In the genomic region with DNA sequence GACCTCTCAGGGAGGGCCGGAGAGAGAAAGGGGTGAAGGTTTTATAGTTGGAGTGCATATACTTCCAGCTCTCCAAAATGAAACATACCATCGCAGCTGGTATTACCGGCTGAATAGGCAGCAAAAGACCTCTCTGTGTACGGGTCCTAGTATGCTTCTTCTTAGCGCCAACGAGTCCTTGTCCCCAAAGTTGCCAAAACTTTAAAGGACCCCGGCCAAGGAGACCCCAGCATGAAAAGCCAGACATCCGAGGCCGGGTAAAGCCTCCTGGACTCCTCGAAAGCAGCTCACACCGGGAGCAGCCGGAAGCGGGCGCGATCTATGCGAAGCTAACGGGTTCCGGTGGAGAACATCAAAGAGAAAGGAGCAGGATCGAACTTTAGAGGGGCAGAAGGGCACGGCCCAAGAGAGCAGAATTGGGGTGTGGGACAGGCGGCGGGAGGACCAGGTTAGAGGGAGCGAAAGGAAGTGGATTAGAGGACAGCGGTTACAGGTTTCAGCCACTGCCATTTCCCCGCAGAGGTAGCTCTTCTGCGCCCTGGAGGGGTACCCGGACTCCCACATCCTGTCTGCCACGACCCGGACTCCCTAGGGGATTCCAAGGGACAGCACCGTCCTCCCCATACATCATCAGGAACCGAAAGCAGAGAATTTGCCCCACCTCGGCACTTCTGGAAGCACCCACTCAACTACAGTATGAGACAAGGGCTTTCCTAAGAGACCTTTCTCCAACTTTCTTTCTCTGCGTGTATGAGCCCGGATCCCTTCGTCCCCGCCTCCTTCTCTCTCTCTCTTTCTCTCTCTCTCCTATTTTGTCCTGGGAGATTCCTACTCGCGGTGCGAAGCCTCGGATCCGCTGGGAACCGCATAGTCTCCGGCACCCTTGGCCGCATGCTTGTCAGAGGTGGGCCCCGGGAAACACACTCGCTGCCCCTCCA, we compare ENCODE assay signal across 2 cellular contexts.
TF ChIP-seq lines count a peak whose summit lies in the region.

No MANE protein-coding gene starts in this region.

TF ChIP-seq in HEK293, 187 proteins besides CTCF, POLR2A, EP300 and RAD21 (continued from another document and continues in another):
- TF ChIP-seq, protein P1, sequence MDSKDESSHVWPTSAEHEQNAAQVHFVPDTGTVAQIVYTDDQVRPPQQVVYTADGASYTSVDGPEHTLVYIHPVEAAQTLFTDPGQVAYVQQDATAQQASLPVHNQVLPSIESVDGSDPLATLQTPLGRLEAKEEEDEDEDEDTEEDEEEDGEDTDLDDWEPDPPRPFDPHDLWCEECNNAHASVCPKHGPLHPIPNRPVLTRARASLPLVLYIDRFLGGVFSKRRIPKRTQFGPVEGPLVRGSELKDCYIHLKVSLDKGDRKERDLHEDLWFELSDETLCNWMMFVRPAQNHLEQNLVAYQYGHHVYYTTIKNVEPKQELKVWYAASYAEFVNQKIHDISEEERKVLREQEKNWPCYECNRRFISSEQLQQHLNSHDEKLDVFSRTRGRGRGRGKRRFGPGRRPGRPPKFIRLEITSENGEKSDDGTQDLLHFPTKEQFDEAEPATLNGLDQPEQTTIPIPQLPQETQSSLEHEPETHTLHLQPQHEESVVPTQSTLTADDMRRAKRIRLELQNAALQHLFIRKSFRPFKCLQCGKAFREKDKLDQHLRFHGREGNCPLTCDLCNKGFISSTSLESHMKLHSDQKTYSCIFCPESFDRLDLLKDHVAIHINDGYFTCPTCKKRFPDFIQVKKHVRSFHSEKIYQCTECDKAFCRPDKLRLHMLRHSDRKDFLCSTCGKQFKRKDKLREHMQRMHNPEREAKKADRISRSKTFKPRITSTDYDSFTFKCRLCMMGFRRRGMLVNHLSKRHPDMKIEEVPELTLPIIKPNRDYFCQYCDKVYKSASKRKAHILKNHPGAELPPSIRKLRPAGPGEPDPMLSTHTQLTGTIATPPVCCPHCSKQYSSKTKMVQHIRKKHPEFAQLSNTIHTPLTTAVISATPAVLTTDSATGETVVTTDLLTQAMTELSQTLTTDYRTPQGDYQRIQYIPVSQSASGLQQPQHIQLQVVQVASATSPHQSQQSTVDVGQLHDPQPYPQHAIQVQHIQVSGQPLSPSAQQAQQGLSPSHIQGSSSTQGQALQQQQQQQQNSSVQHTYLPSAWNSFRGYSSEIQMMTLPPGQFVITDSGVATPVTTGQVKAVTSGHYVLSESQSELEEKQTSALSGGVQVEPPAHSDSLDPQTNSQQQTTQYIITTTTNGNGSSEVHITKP (tag by site-specific recombination; IDR thresholded peaks at IDR 0.05): peak; percentile 68
- TF ChIP-seq, protein P2, sequence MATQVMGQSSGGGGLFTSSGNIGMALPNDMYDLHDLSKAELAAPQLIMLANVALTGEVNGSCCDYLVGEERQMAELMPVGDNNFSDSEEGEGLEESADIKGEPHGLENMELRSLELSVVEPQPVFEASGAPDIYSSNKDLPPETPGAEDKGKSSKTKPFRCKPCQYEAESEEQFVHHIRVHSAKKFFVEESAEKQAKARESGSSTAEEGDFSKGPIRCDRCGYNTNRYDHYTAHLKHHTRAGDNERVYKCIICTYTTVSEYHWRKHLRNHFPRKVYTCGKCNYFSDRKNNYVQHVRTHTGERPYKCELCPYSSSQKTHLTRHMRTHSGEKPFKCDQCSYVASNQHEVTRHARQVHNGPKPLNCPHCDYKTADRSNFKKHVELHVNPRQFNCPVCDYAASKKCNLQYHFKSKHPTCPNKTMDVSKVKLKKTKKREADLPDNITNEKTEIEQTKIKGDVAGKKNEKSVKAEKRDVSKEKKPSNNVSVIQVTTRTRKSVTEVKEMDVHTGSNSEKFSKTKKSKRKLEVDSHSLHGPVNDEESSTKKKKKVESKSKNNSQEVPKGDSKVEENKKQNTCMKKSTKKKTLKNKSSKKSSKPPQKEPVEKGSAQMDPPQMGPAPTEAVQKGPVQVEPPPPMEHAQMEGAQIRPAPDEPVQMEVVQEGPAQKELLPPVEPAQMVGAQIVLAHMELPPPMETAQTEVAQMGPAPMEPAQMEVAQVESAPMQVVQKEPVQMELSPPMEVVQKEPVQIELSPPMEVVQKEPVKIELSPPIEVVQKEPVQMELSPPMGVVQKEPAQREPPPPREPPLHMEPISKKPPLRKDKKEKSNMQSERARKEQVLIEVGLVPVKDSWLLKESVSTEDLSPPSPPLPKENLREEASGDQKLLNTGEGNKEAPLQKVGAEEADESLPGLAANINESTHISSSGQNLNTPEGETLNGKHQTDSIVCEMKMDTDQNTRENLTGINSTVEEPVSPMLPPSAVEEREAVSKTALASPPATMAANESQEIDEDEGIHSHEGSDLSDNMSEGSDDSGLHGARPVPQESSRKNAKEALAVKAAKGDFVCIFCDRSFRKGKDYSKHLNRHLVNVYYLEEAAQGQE (tag by site-specific recombination; IDR thresholded peaks at IDR 0.05): peak; percentile 27; the same call in 1 of the 2 replicates
- TF ChIP-seq SALL2 (tag by site-specific recombination; IDR thresholded peaks at IDR 0.05; ENCODE audit: borderline replicate concordance) (no peak), ZNF2 (tag by site-specific recombination; IDR thresholded peaks at IDR 0.05) (0 out of 2 replicates have a peak, but pooled peaks have one; percentile 13), KLF16 (tag by site-specific recombination; IDR thresholded peaks at IDR 0.05) (peak; percentile 17; the same call in 1 of the 2 replicates), KLF10 (tag by site-specific recombination; IDR thresholded peaks at IDR 0.05) (peak; percentile 40; the same call in 1 of the 2 replicates), GLIS2 (tag by site-specific recombination; IDR thresholded peaks at IDR 0.05) (no peak; the same call in 1 of the 2 replicates), ZNF366 (tag by site-specific recombination; conservative IDR thresholded peaks at IDR 0.05) (no peak; the same call in none of the 2 replicates), ZBTB20 (tag by site-specific recombination; IDR thresholded peaks at IDR 0.05) (peak; percentile 63; the same call in 1 of the 2 replicates), ZNF292 (tag by site-specific recombination; IDR thresholded peaks at IDR 0.05; ENCODE audit: borderline replicate concordance, low read depth) (no peak), ZNF354C (tag by site-specific recombination; IDR thresholded peaks at IDR 0.05; ENCODE audit: borderline replicate concordance, low read depth) (no peak)
- TF ChIP-seq, protein P3, sequence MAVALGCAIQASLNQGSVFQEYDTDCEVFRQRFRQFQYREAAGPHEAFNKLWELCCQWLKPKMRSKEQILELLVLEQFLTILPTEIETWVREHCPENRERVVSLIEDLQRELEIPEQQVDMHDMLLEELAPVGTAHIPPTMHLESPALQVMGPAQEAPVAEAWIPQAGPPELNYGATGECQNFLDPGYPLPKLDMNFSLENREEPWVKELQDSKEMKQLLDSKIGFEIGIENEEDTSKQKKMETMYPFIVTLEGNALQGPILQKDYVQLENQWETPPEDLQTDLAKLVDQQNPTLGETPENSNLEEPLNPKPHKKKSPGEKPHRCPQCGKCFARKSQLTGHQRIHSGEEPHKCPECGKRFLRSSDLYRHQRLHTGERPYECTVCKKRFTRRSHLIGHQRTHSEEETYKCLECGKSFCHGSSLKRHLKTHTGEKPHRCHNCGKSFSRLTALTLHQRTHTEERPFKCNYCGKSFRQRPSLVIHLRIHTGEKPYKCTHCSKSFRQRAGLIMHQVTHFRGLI (tag by site-specific recombination; IDR thresholded peaks at IDR 0.05): no peak
- TF ChIP-seq, protein P4, sequence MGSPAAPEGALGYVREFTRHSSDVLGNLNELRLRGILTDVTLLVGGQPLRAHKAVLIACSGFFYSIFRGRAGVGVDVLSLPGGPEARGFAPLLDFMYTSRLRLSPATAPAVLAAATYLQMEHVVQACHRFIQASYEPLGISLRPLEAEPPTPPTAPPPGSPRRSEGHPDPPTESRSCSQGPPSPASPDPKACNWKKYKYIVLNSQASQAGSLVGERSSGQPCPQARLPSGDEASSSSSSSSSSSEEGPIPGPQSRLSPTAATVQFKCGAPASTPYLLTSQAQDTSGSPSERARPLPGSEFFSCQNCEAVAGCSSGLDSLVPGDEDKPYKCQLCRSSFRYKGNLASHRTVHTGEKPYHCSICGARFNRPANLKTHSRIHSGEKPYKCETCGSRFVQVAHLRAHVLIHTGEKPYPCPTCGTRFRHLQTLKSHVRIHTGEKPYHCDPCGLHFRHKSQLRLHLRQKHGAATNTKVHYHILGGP (tag by site-specific recombination; IDR thresholded peaks at IDR 0.05): peak; percentile 87

TF ChIP-seq in SK-N-SH treated with all-trans-retinoic acid at 6 μM for 48 hours, 23 proteins besides CTCF, POLR2A, EP300 and RAD21 (continued from another document):
- TF ChIP-seq, protein P5, sequence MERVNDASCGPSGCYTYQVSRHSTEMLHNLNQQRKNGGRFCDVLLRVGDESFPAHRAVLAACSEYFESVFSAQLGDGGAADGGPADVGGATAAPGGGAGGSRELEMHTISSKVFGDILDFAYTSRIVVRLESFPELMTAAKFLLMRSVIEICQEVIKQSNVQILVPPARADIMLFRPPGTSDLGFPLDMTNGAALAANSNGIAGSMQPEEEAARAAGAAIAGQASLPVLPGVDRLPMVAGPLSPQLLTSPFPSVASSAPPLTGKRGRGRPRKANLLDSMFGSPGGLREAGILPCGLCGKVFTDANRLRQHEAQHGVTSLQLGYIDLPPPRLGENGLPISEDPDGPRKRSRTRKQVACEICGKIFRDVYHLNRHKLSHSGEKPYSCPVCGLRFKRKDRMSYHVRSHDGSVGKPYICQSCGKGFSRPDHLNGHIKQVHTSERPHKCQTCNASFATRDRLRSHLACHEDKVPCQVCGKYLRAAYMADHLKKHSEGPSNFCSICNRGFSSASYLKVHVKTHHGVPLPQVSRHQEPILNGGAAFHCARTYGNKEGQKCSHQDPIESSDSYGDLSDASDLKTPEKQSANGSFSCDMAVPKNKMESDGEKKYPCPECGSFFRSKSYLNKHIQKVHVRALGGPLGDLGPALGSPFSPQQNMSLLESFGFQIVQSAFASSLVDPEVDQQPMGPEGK (CRISPR knock-in tag; IDR thresholded peaks at IDR 0.05; ENCODE audit: borderline replicate concordance): no peak
- TF ChIP-seq BACH2 (CRISPR knock-in tag; IDR thresholded peaks at IDR 0.05; ENCODE audit: borderline replicate concordance) (no peak), OSR1 (CRISPR knock-in tag; IDR thresholded peaks at IDR 0.05) (no peak), ZFP30 (CRISPR knock-in tag; IDR thresholded peaks at IDR 0.05) (no peak)
TF ChIP-seq in SK-N-SH treated with all-trans-retinoic acid at 6 μM for 48 hours: peak in this region for 0.
